Comparison of ENCODE assay signal across 25 cellular contexts in genomic region chr4:78410651-78411050, GRCh38.
"Had no signal": no experiment of that assay in that cellular context is flagged by ENCODE, and none has a peak within 500 bp of the region (broad histone marks: within the 10 kb centered on the region; RNA-seq: fewer than 3 reads in every experiment).

No MANE protein-coding gene starts in this region.

- H3K27me3 ChIP-seq: adrenal gland, cardiac muscle cell, colonic mucosa, dorsolateral prefrontal cortex, right lobe of liver, testis, transverse colon had no signal

- H3K9me3 ChIP-seq: adrenal gland, colonic mucosa, right lobe of liver, testis, transverse colon had no signal

- ATAC-seq: activated T-cell treated with anti-CD3 and anti-CD28 coated beads, Interleukin-2, amount 50 U/mL, for 72 hours; left cardiac atrium; naive thymus-derived CD8-positive, alpha-beta T cell; stimulated activated naive CD8-positive, alpha-beta T cell treated with anti-CD3 and anti-CD28 coated beads, Interleukin-15, Interleukin-2, amounts not matched to agents 100 U/mL and 50 U/mL, for 24 hours had no signal

- H3K36me3 ChIP-seq: adrenal gland, cardiac muscle cell, colonic mucosa, right lobe of liver, transverse colon had no signal

- H3K4me1 ChIP-seq: adrenal gland, colonic mucosa, right lobe of liver, testis, transverse colon had no signal

- H3K27ac ChIP-seq: adrenal gland, cardiac muscle cell, colonic mucosa, dorsolateral prefrontal cortex, right lobe of liver, skin epidermis, testis, transverse colon had no signal

- DNase-seq: activated CD4-positive, alpha-beta T cell treated with anti-CD3 and anti-CD28 coated beads for 4 hours; activated CD4-positive, alpha-beta T cell treated with anti-CD3 and anti-CD28 coated beads, Interleukin-2, amount 50 U/mL, for 4 hours; activated naive CD4-positive, alpha-beta T cell treated with Interleukin-2 at 50 U/mL for 16 hours; activated T-cell treated with anti-CD3 and anti-CD28 coated beads for 4 hours; activated T-cell treated with anti-CD3 and anti-CD28 coated beads, Interleukin-2, amount 50 U/mL, for 72 hours; adrenal gland; aorta; cerebellar nuclear complex; colonic mucosa; dorsolateral prefrontal cortex; effector memory CD4-positive, alpha-beta T cell; foreskin fibroblast; head of caudate nucleus; hippocampal formation; left cardiac atrium; naive thymus-derived CD8-positive, alpha-beta T cell; nucleus accumbens; right lobe of liver; stimulated activated CD4-positive, alpha-beta T cell treated with anti-CD3 and anti-CD28 coated beads, Interleukin-12 subunit alpha, Interleukin-12 subunit beta, amount 100 ng/mL, for 4 hours; stimulated activated CD4-positive, alpha-beta T cell treated with anti-CD3 and anti-CD28 coated beads, Interleukin-4, amount 100 ng/mL, for 1 hour; stimulated activated naive CD8-positive, alpha-beta T cell treated with anti-CD3 and anti-CD28 coated beads, Interleukin-15, Interleukin-2, amounts not matched to agents 100 U/mL and 50 U/mL, for 24 hours; testis; transverse colon had no signal

- H3K4me3 ChIP-seq: adrenal gland, cardiac muscle cell, colonic mucosa, dorsolateral prefrontal cortex, right lobe of liver, skin epidermis, testis, transverse colon had no signal
